In the genomic region with DNA sequence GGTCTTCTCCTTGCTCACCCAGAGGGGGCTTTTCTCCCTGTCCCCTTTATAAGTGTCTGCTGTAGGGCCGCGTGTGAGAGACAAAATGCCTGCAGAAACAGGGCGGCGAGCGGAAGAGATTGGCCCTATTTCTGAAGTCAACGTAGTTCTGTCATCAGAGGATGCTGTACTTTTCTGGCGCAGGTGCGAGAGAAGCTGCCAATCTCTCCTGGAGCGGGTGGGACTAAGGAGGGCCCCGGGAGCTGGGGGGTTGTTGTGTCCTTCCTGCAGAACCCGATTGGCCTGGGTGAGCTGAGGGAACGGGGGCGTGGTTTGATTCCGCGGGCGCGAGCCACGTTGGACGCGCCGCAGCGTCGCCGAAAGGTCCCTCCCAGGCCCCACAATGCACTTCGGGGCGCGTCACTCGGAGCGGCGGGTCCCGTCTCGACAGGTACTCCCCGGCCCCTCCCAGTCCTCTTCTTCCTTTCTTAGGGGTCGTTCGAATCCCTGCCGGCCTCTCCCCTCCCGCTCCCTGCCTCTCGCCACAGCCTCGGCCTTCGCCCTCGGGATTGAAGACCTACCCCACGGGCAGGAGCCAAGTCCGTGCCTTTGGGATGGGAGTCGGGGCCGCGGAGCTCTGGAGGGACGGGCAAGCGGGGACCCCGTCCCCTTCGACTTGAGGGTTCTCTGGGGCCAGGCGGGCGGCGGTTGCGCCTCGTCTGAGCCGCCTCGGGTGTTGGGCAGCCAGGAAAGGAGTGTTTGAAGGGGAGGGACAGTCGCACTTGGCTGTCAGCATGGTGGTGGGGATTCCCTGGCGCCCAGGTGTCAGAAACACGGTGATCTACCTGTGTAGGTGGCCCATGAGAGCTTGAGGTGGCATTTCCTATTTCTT, we compare ENCODE assay signal across 1 cellular context.
TF ChIP-seq lines count a peak whose summit lies in the region.

TSS of gene SEC22A (plus strand) at position 387 of the 871 bp plus-strand sequence. CDS start 7,275 bp downstream, outside the sequence.

TF ChIP-seq in GM12878, 131 proteins besides CTCF, POLR2A, EP300 and RAD21 (continued from another document and continues in another):
- TF ChIP-seq, protein P1, sequence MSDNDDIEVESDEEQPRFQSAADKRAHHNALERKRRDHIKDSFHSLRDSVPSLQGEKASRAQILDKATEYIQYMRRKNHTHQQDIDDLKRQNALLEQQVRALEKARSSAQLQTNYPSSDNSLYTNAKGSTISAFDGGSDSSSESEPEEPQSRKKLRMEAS (IDR thresholded peaks at IDR 0.05; ENCODE audit: low read depth, low read length), result peak; percentile 75
- TF ChIP-seq RUNX3 (IDR thresholded peaks at IDR 0.05; ENCODE audit: low read length) (peak; percentile 50), FOS (IDR thresholded peaks at IDR 0.05; ENCODE audit: borderline replicate concordance, extremely low read depth, insufficient read length) (peak; percentile 18), BCL11A (IDR thresholded peaks at IDR 0.05; ENCODE audit: low read depth, low read length) (no peak), PAX8 (IDR thresholded peaks at IDR 0.05) (no peak), EED (IDR thresholded peaks at IDR 0.05; ENCODE audit: low read depth) (no peak), ETV6 (conservative IDR thresholded peaks at IDR 0.05 in 1 of 2, IDR thresholded peaks at IDR 0.05 in 1 of 2; ENCODE audit: borderline replicate concordance in 1 of 2, low read depth in 1 of 2) (no peak), HDGF (IDR thresholded peaks at IDR 0.05) (no peak; the same call in none of the 2 replicates), ZZZ3 (IDR thresholded peaks at IDR 0.05; ENCODE audit: control insufficient read depth, insufficient read length, low read depth) (no peak), PML (IDR thresholded peaks at IDR 0.05; ENCODE audit: low read length) (peak; percentile 70; the same call in 1 of the 2 replicates), SP1 (IDR thresholded peaks at IDR 0.05; ENCODE audit: low read depth, low read length) (peak; percentile 66), NR2C1 (IDR thresholded peaks at IDR 0.05) (no peak), JUNB (IDR thresholded peaks at IDR 0.05) (no peak), YY1 (IDR thresholded peaks at IDR 0.05; ENCODE audit: low read depth, low read length) (peak; percentile 74; the same call in 1 of the 2 replicates), SIN3A (IDR thresholded peaks at IDR 0.05; ENCODE audit: low read depth, low read length) (0 out of 2 replicates have a peak, but pooled peaks have one; percentile 40), IKZF1 (conservative IDR thresholded peaks at IDR 0.05) (peak; percentile 44; the same call in 1 of the 2 replicates), NR2F1 (conservative IDR thresholded peaks at IDR 0.05) (peak; percentile 54), NRF1 (conservative IDR thresholded peaks at IDR 0.05; ENCODE audit: low read depth, low read length) (peak; percentile 55), FOXK2 (IDR thresholded peaks at IDR 0.05) (no peak), STAT1 (conservative IDR thresholded peaks at IDR 0.05) (0 out of 2 replicates have a peak, but pooled peaks have one; percentile 53), GATAD2B (conservative IDR thresholded peaks at IDR 0.05; ENCODE audit: low read depth) (0 out of 2 replicates have a peak, but pooled peaks have one; percentile 18), CREM (IDR thresholded peaks at IDR 0.05; ENCODE audit: low read depth) (peak; percentile 94), NBN (IDR thresholded peaks at IDR 0.05) (0 out of 2 replicates have a peak, but pooled peaks have one; percentile 19), BHLHE40 (IDR thresholded peaks at IDR 0.05; ENCODE audit: borderline replicate concordance in 1 of 2, low read depth in 2 of 2, low read length in 1 of 2) (peak in 1 of 2 experiments; percentile 27; a peak in 1 of 4 replicates), BACH1 (IDR thresholded peaks at IDR 0.05; ENCODE audit: borderline replicate concordance) (peak; percentile 51; the same call in 1 of the 2 replicates), POLR2AphosphoS5 (IDR thresholded peaks at IDR 0.05; ENCODE audit: low read length) (peak; percentile 75), RFX5 (IDR thresholded peaks at IDR 0.05; ENCODE audit: low read depth, low read length) (peak; percentile 32; the same call in 1 of the 2 replicates), MEF2B (IDR thresholded peaks at IDR 0.05; ENCODE audit: partially characterized antibody, poor library complexity, severe bottlenecking) (no peak), CHD2 (IDR thresholded peaks at IDR 0.05; ENCODE audit: borderline replicate concordance, low read depth, low read length) (peak; percentile 79; the same call in 1 of the 2 replicates), ATF3 (IDR thresholded peaks at IDR 0.05; ENCODE audit: borderline replicate concordance, extremely low read depth, low read depth, low read length) (no peak), ZNF622 (IDR thresholded peaks at IDR 0.05) (no peak), LARP7 (IDR thresholded peaks at IDR 0.05) (no peak; the same call in 1 of the 2 replicates), ZBTB40 (IDR thresholded peaks at IDR 0.05; ENCODE audit: borderline replicate concordance) (no peak)
- TF ChIP-seq, protein P2, sequence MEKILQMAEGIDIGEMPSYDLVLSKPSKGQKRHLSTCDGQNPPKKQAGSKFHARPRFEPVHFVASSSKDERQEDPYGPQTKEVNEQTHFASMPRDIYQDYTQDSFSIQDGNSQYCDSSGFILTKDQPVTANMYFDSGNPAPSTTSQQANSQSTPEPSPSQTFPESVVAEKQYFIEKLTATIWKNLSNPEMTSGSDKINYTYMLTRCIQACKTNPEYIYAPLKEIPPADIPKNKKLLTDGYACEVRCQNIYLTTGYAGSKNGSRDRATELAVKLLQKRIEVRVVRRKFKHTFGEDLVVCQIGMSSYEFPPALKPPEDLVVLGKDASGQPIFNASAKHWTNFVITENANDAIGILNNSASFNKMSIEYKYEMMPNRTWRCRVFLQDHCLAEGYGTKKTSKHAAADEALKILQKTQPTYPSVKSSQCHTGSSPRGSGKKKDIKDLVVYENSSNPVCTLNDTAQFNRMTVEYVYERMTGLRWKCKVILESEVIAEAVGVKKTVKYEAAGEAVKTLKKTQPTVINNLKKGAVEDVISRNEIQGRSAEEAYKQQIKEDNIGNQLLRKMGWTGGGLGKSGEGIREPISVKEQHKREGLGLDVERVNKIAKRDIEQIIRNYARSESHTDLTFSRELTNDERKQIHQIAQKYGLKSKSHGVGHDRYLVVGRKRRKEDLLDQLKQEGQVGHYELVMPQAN (conservative IDR thresholded peaks at IDR 0.05), result peak; percentile 71; the same call in 1 of the 2 replicates
- TF ChIP-seq, protein P3, sequence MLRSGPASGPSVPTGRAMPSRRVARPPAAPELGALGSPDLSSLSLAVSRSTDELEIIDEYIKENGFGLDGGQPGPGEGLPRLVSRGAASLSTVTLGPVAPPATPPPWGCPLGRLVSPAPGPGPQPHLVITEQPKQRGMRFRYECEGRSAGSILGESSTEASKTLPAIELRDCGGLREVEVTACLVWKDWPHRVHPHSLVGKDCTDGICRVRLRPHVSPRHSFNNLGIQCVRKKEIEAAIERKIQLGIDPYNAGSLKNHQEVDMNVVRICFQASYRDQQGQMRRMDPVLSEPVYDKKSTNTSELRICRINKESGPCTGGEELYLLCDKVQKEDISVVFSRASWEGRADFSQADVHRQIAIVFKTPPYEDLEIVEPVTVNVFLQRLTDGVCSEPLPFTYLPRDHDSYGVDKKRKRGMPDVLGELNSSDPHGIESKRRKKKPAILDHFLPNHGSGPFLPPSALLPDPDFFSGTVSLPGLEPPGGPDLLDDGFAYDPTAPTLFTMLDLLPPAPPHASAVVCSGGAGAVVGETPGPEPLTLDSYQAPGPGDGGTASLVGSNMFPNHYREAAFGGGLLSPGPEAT (IDR thresholded peaks at IDR 0.05; ENCODE audit: low read depth), result no peak; the same call in 1 of the 2 replicates
- TF ChIP-seq, protein P4, sequence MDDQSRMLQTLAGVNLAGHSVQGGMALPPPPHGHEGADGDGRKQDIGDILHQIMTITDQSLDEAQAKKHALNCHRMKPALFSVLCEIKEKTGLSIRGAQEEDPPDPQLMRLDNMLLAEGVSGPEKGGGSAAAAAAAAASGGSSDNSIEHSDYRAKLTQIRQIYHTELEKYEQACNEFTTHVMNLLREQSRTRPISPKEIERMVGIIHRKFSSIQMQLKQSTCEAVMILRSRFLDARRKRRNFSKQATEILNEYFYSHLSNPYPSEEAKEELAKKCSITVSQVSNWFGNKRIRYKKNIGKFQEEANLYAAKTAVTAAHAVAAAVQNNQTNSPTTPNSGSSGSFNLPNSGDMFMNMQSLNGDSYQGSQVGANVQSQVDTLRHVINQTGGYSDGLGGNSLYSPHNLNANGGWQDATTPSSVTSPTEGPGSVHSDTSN (IDR thresholded peaks at IDR 0.05; ENCODE audit: insufficient replicate concordance, low read depth, low read length), result peak; percentile 89
- TF ChIP-seq, protein P5, sequence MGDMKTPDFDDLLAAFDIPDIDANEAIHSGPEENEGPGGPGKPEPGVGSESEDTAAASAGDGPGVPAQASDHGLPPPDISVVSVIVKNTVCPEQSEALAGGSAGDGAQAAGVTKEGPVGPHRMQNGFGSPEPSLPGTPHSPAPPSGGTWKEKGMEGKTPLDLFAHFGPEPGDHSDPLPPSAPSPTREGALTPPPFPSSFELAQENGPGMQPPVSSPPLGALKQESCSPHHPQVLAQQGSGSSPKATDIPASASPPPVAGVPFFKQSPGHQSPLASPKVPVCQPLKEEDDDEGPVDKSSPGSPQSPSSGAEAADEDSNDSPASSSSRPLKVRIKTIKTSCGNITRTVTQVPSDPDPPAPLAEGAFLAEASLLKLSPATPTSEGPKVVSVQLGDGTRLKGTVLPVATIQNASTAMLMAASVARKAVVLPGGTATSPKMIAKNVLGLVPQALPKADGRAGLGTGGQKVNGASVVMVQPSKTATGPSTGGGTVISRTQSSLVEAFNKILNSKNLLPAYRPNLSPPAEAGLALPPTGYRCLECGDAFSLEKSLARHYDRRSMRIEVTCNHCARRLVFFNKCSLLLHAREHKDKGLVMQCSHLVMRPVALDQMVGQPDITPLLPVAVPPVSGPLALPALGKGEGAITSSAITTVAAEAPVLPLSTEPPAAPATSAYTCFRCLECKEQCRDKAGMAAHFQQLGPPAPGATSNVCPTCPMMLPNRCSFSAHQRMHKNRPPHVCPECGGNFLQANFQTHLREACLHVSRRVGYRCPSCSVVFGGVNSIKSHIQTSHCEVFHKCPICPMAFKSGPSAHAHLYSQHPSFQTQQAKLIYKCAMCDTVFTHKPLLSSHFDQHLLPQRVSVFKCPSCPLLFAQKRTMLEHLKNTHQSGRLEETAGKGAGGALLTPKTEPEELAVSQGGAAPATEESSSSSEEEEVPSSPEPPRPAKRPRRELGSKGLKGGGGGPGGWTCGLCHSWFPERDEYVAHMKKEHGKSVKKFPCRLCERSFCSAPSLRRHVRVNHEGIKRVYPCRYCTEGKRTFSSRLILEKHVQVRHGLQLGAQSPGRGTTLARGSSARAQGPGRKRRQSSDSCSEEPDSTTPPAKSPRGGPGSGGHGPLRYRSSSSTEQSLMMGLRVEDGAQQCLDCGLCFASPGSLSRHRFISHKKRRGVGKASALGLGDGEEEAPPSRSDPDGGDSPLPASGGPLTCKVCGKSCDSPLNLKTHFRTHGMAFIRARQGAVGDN (IDR thresholded peaks at IDR 0.05), result peak; percentile 35
- TF ChIP-seq, protein P6, sequence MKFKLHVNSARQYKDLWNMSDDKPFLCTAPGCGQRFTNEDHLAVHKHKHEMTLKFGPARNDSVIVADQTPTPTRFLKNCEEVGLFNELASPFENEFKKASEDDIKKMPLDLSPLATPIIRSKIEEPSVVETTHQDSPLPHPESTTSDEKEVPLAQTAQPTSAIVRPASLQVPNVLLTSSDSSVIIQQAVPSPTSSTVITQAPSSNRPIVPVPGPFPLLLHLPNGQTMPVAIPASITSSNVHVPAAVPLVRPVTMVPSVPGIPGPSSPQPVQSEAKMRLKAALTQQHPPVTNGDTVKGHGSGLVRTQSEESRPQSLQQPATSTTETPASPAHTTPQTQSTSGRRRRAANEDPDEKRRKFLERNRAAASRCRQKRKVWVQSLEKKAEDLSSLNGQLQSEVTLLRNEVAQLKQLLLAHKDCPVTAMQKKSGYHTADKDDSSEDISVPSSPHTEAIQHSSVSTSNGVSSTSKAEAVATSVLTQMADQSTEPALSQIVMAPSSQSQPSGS (IDR thresholded peaks at IDR 0.05; ENCODE audit: low read length), result no peak
